ENCODE assay signal across 31 cellular contexts in genomic region chr12:111341426-111342065, GRCh38.
"Had no signal": no experiment of that assay in that cellular context is flagged by ENCODE, and none has a peak within 500 bp of the region (broad histone marks: within the 10 kb centered on the region; RNA-seq: fewer than 3 reads in every experiment).

No MANE protein-coding gene starts in this region.

- H3K27ac ChIP-seq: adrenal gland, body of pancreas, esophagus squamous epithelium, gastroesophageal sphincter, WERI-Rb-1 had no signal

- ATAC-seq: activated CD4-positive, CD25-positive, alpha-beta regulatory T cell treated with anti-CD3 and anti-CD28 coated beads, Interleukin-2, amount 50 U/mL, for 24 hours; activated CD8-positive, alpha-beta memory T cell treated with anti-CD3 and anti-CD28 coated beads, Interleukin-2, amount 10 ng/mL, durations not matched to agents 7 days and 5 days; activated CD8-positive, alpha-beta T cell treated with anti-CD3 and anti-CD28 coated beads, Interleukin-2, amount 10 ng/mL, durations not matched to agents 7 days and 5 days; activated naive CD8-positive, alpha-beta T cell treated with anti-CD3 and anti-CD28 coated beads, Interleukin-2, amount 50 U/mL, for 24 hours; body of pancreas; effector memory CD8-positive, alpha-beta T cell; gastroesophageal sphincter; T-helper 17 cell had no signal

- H3K9me3 ChIP-seq: adrenal gland, body of pancreas, esophagus squamous epithelium had no signal

- H3K4me3 ChIP-seq: adrenal gland, body of pancreas, esophagus squamous epithelium, gastroesophageal sphincter had no signal

- DNase-seq: activated B cell treated with CpG ODN at 0.5 μM for 24 hours; activated CD4-positive, alpha-beta T cell treated with anti-CD3 and anti-CD28 coated beads for 48 hours; activated CD4-positive, alpha-beta T cell treated with anti-CD3 and anti-CD28 coated beads, Interleukin-2, amount 50 U/mL, for 1 hour; activated CD4-positive, alpha-beta T cell treated with anti-CD3 and anti-CD28 coated beads, Interleukin-2, amount 50 U/mL, for 48 hours; activated CD8-positive, alpha-beta memory T cell treated with anti-CD3 and anti-CD28 coated beads, Interleukin-2, amount 10 ng/mL, durations not matched to agents 7 days and 5 days; activated CD8-positive, alpha-beta memory T cell treated with anti-CD3 and anti-CD28 coated beads, Interleukin-2, amount 50 U/mL, for 4 hours; activated CD8-positive, alpha-beta T cell treated with anti-CD3 and anti-CD28 coated beads, Interleukin-2, amount 10 ng/mL, durations not matched to agents 7 days and 5 days; activated effector memory CD4-positive, alpha-beta T cell treated with anti-CD3 and anti-CD28 coated beads, Interleukin-2, amount 50 U/mL, for 16 hours; activated naive CD4-positive, alpha-beta T cell treated with anti-CD3 and anti-CD28 coated beads for 36 hours; activated naive CD8-positive, alpha-beta T cell treated with anti-CD3 and anti-CD28 coated beads for 36 hours; activated naive CD8-positive, alpha-beta T cell treated with anti-CD3 and anti-CD28 coated beads, Interleukin-2, amount 50 U/mL, for 24 hours; activated T-cell treated with anti-CD3 and anti-CD28 coated beads, Interleukin-2, amount 50 U/mL, for 1 hour; activated T-cell treated with anti-CD3 and anti-CD28 coated beads, Interleukin-2, amount 50 U/mL, for 48 hours; adrenal gland; amygdala; aorta; body of pancreas; caudate nucleus; cortex of kidney; dermis blood vessel endothelial cell; effector CD4-positive, alpha-beta T cell; effector memory CD8-positive, alpha-beta T cell; erythroblast; esophagus squamous epithelium; foreskin melanocyte; T-helper 1 cell; T-helper 17 cell; T1000; WERI-Rb-1 had no signal

- H3K27me3 ChIP-seq: adrenal gland, body of pancreas, esophagus squamous epithelium, gastroesophageal sphincter had no signal

- H3K4me1 ChIP-seq: adrenal gland, body of pancreas, esophagus squamous epithelium, gastroesophageal sphincter had no signal

- H3K36me3 ChIP-seq: adrenal gland, esophagus squamous epithelium, gastroesophageal sphincter, WERI-Rb-1 had no signal
